Comparison of ENCODE assay signal across 1 cellular context in the genomic region with DNA sequence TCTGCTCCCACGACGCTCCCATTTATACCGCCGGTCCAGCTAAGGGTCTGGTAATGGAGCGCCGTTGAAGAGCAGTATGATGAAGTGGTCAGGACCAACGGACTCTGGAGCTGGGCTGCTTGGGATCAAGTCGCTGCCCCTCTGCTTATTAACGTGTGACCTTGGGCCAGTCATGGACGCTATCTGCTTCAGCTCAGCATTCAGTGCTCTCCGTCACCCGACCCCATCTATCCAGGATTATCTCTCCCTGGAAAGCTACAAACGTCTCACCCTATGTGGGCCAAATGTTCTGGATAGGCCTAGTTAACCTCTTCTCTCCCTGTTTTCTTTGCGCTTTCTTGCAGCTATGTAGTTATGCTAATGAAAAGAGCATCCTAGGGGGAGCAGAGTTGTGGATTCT.
TF ChIP-seq lines count a peak whose summit lies in the region.

No MANE protein-coding gene starts in this region.

TF ChIP-seq in HepG2, 621 proteins besides CTCF, POLR2A, EP300 and RAD21 (continued from another document):
- TF ChIP-seq BCL6 (CRISPR knock-in tag; IDR thresholded peaks at IDR 0.05) = peak; percentile 57
- TF ChIP-seq SP5 (CRISPR knock-in tag; IDR thresholded peaks at IDR 0.05; ENCODE audit: borderline replicate concordance, low read depth) = no peak
- no peak for TF ChIP-seq HOXA5 (CRISPR knock-in tag; IDR thresholded peaks at IDR 0.05)
- no peak for TF ChIP-seq ZNF446 (CRISPR knock-in tag; IDR thresholded peaks at IDR 0.05)
- TF ChIP-seq, protein P1, sequence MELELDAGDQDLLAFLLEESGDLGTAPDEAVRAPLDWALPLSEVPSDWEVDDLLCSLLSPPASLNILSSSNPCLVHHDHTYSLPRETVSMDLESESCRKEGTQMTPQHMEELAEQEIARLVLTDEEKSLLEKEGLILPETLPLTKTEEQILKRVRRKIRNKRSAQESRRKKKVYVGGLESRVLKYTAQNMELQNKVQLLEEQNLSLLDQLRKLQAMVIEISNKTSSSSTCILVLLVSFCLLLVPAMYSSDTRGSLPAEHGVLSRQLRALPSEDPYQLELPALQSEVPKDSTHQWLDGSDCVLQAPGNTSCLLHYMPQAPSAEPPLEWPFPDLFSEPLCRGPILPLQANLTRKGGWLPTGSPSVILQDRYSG (CRISPR knock-in tag; IDR thresholded peaks at IDR 0.05) = 0 out of 2 replicates have a peak, but pooled peaks have one; percentile 7
- TF ChIP-seq, protein P2, sequence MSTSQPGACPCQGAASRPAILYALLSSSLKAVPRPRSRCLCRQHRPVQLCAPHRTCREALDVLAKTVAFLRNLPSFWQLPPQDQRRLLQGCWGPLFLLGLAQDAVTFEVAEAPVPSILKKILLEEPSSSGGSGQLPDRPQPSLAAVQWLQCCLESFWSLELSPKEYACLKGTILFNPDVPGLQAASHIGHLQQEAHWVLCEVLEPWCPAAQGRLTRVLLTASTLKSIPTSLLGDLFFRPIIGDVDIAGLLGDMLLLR (CRISPR knock-in tag; IDR thresholded peaks at IDR 0.05) = no peak
- TF ChIP-seq JUND (CRISPR knock-in tag; IDR thresholded peaks at IDR 0.05) = peak; percentile 55
- no peak for TF ChIP-seq PCBP2 (optimal IDR thresholded peaks at IDR 0.05; ENCODE audit: low read depth, low read length, poor library complexity, severe bottlenecking)
- TF ChIP-seq WIZ (CRISPR knock-in tag; IDR thresholded peaks at IDR 0.05) = no peak
- TF ChIP-seq, protein P3, sequence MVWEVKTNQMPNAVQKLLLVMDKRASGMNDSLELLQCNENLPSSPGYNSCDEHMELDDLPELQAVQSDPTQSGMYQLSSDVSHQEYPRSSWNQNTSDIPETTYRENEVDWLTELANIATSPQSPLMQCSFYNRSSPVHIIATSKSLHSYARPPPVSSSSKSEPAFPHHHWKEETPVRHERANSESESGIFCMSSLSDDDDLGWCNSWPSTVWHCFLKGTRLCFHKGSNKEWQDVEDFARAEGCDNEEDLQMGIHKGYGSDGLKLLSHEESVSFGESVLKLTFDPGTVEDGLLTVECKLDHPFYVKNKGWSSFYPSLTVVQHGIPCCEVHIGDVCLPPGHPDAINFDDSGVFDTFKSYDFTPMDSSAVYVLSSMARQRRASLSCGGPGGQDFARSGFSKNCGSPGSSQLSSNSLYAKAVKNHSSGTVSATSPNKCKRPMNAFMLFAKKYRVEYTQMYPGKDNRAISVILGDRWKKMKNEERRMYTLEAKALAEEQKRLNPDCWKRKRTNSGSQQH (CRISPR knock-in tag; IDR thresholded peaks at IDR 0.05; ENCODE audit: low read depth) = no peak
- TF ChIP-seq MIER2 (CRISPR knock-in tag; IDR thresholded peaks at IDR 0.05) = no peak
